8 cellular contexts compared by ENCODE assay signal in the genomic region with DNA sequence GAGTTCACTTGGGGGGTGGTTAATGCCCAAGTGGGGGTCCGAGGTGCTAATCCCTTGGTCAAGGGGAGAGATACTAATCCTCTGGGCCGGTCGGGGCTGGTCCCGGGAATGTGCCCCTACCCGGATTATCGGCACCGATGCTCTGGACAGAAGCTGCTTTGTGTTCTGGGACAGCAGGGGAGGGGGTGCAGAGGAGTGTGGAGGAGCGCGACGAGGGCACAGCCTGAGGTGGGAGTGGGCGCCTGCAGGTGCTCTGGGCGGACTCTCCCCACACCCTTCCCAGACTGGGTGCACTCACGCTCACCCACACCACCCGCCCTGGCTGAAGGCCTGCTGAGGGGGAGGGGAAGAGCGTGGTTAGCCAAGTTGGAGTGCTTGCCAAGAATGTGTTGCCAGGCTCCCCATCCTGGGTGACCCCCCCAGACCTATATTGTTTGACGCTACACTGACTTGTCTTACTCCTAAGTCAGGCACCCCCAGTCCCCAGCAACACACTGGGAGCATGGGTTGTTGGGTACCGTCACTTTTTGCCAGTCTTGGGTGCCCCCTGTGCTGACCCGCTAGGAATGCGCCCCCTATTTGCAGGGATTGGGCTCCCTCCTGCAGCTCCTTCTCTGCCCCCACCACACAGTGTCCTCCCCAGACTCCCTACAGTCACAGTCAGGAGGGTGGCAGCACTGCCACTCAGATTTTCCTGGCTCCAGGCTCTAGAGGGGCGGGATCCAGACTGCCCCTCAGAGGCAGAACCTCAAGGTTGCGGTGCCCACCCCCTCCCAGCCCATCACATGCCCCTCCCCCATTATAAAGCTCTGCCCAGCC. TPM values are rescaled to one million over a fixed set of nuclear protein-coding genes. Genes with fewer than 3 reads are reported as not detected.
A peak's percentile ranks its signal among the peaks of the same experiment; 100 is the strongest.
DNase-seq lines count a peak whose midpoint lies in the region; ATAC-seq and TF ChIP-seq lines count a peak whose summit lies in the region.

No MANE protein-coding gene starts in this region.

- CTCF ChIA-PET in activated naive CD4-positive, alpha-beta T cell treated with anti-CD3 and anti-CD28 coated beads, Interleukin-2, amount 10 ng/mL, durations not matched to agents 7 days and 5 days (lab: Charles Lee) = interaction anchor here (0.6 to 1.8 kb wide), 5 partner anchors 16 to 55 kb away, joined by 3 to 7 read pairs (median 3); no protein-coding TSS in a partner anchor

- H3K4me1 ChIP-seq in DND-41 (ENCODE audit: insufficient read depth, low read length) (peaks cover 55% of the 10 kb centered on the region), hepatocyte (ENCODE audit: insufficient read depth) (peaks cover 44% of the 10 kb centered on the region), sigmoid colon (peaks cover 0 to 63% (median 56%) of the 10 kb centered on the region in 4 donors)

- H3K4me2 ChIP-seq in DND-41 (ENCODE audit: insufficient read depth, low read length) = peak overlapping the region; percentile 96
- H3K4me2 ChIP-seq in hepatocyte = peak overlapping the region; percentile 88

- H3K27ac Mint-ChIP-seq in activated naive CD4-positive, alpha-beta T cell treated with anti-CD3 and anti-CD28 coated beads, Interleukin-2, amount 10 ng/mL, durations not matched to agents 7 days and 5 days = peak overlapping the region; percentile 7

- H3K9ac ChIP-seq in DND-41 (ENCODE audit: low read depth, low read length) = peak overlapping the region; percentile 68

- H3K27me3 Mint-ChIP-seq in activated naive CD4-positive, alpha-beta T cell treated with anti-CD3 and anti-CD28 coated beads, Interleukin-2, amount 10 ng/mL, durations not matched to agents 7 days and 5 days = no peaks in the 10 kb centered on the region

- peak; percentile 30 for TF ChIP-seq CTCF in DND-41 (IDR thresholded peaks at IDR 0.05; ENCODE audit: borderline replicate concordance, extremely low read depth, low read length, poor library complexity, severe bottlenecking)
- no peak for TF ChIP-seq CTCF in hepatocyte (IDR thresholded peaks at IDR 0.05; ENCODE audit: poor library complexity)
- no peak for TF ChIP-seq CTCF in sigmoid colon (IDR thresholded peaks at IDR 0.05)

- no peaks in the 10 kb centered on the region for H3K9me3 Mint-ChIP-seq in activated naive CD4-positive, alpha-beta T cell treated with anti-CD3 and anti-CD28 coated beads, Interleukin-2, amount 10 ng/mL, durations not matched to agents 7 days and 5 days

- peak in 1 of 4 donors; percentile 24 for TF ChIP-seq EP300 in sigmoid colon (IDR thresholded peaks at IDR 0.05)

- peak overlapping the region; percentile 80; the same call in 1 of the 2 replicates for H2AFZ ChIP-seq in DND-41 (ENCODE audit: low read depth, low read length)
- H2AFZ ChIP-seq in hepatocyte = no peak overlapping the region

- H3K79me2 ChIP-seq in DND-41 (ENCODE audit: insufficient read depth, low read length) (peaks cover 39% of the 10 kb centered on the region), hepatocyte (peaks cover 53% of the 10 kb centered on the region)

- ATAC-seq in DND-41 (ENCODE audit: insufficient read depth, low read depth) (no peak), HG03460 (IDR thresholded peaks at IDR 0.05; ENCODE audit: unreplicated experiment) (no peak), GM19397 (IDR thresholded peaks at IDR 0.05; ENCODE audit: unreplicated experiment) (no peak)

- peak overlapping the region; percentile 84 to 85 for H3K4me3 ChIP-seq in DND-41 (ENCODE audit: low read depth in 1 of 2, low read length in 2 of 2)
- H3K4me3 ChIP-seq in hepatocyte = peak overlapping the region; percentile 94
- H3K4me3 ChIP-seq in sigmoid colon = peak overlapping the region; percentile 68 to 91 (median 78)

- no peak for TF ChIP-seq POLR2A in sigmoid colon (IDR thresholded peaks at IDR 0.05)

- H3K27me3 ChIP-seq in DND-41 (ENCODE audit: insufficient read depth, low read length, poor library complexity) (no peaks in the 10 kb centered on the region), hepatocyte (no peaks in the 10 kb centered on the region), sigmoid colon (no peaks in the 10 kb centered on the region)

- H3K4me3 Mint-ChIP-seq in activated naive CD4-positive, alpha-beta T cell treated with anti-CD3 and anti-CD28 coated beads, Interleukin-2, amount 10 ng/mL, durations not matched to agents 7 days and 5 days = peak overlapping the region; percentile 96

- H3K27ac ChIP-seq in DND-41 (ENCODE audit: low read length) (peak overlapping the region; percentile 92), hepatocyte (peak overlapping the region; percentile 97), sigmoid colon (peak overlapping the region; percentile 86 to 96 (median 93))

- H4K20me1 ChIP-seq in DND-41 (ENCODE audit: insufficient read depth, low read length) (peaks cover 37% of the 10 kb centered on the region), hepatocyte (ENCODE audit: insufficient read depth, poor library complexity, severe bottlenecking) (peaks cover 27% of the 10 kb centered on the region)

- H3K36me3 ChIP-seq in DND-41 (ENCODE audit: insufficient read depth, low read length) = peaks cover 37% of the 10 kb centered on the region
- no peaks in the 10 kb centered on the region for H3K36me3 ChIP-seq in hepatocyte (replicated peaks; ENCODE audit: insufficient read depth, low read depth)
- H3K36me3 ChIP-seq in sigmoid colon = peaks cover 0 to 22% (median 12%) of the 10 kb centered on the region in 4 donors

- H3K9me3 ChIP-seq in DND-41 (ENCODE audit: insufficient read depth, low read length, severe bottlenecking) (no peaks in the 10 kb centered on the region), hepatocyte (ENCODE audit: low read depth) (no peaks in the 10 kb centered on the region), sigmoid colon (no peaks in the 10 kb centered on the region)

- no peaks in the 10 kb centered on the region for H3K9me2 ChIP-seq in hepatocyte (replicated peaks; ENCODE audit: insufficient read depth)

- H3K36me3 Mint-ChIP-seq in activated naive CD4-positive, alpha-beta T cell treated with anti-CD3 and anti-CD28 coated beads, Interleukin-2, amount 10 ng/mL, durations not matched to agents 7 days and 5 days = peaks cover 13% of the 10 kb centered on the region

- intact Hi-C loops in sigmoid colon (cut with DNase I) = no loop called here

- peak; percentile 57 for DNase-seq in DND-41
- DNase-seq in HuH-7 (ENCODE audit: low spot score) = peak; percentile 45
- peak; percentile 28 for DNase-seq in activated naive CD4-positive, alpha-beta T cell treated with anti-CD3 and anti-CD28 coated beads, Interleukin-2, amount 10 ng/mL, durations not matched to agents 7 days and 5 days
- peak; percentile 56 for DNase-seq in hepatocyte (ENCODE audit: low spot score)
- DNase-seq in sigmoid colon = peak; percentile 82
- no peak for DNase-seq in GDM1 (lab: John Stamatoyannopoulos, UW)

- WGBS in hepatocyte (ENCODE audit: low lambda C conversion rate, missing lambda C conversion rate) = 16% methylated on average over 20 of the region's 21 CpGs
- WGBS in sigmoid colon, 2 donors = 8 to 17% methylated on average over 21 of the region's 21 CpGs

- H3K4me1 Mint-ChIP-seq in activated naive CD4-positive, alpha-beta T cell treated with anti-CD3 and anti-CD28 coated beads, Interleukin-2, amount 10 ng/mL, durations not matched to agents 7 days and 5 days = peaks cover 48% of the 10 kb centered on the region

RNA-seq across cellular contexts. Expression of a gene that starts 1.2 kb away (rescaled TPM):
- total RNA-seq in hepatocyte = 153 and 188 TPM in 2 replicates
- polyA plus RNA-seq in hepatocyte = 167 and 175 TPM in 2 replicates
- total RNA-seq in sigmoid colon = 100 to 1,000 TPM in 1 of 4 donors, 10 to 100 TPM in 3; 56.9 to 124 (median 91.7) TPM
- 100 to 1,000 TPM in 1 of 3 donors, 10 to 100 TPM in 2; 12.3 to 114 (median 23.4) TPM for polyA plus RNA-seq in sigmoid colon

RNA-seq across cellular contexts. Expression of a gene that starts 2.9 kb away (rescaled TPM):
- 15.2 and 17.4 TPM in 2 replicates for total RNA-seq in hepatocyte
- polyA plus RNA-seq in hepatocyte = 29.4 and 39.4 TPM in 2 replicates
- 1 to 10 TPM; 6.9 to 8.3 (median 7.7) TPM for total RNA-seq in sigmoid colon
- polyA plus RNA-seq in sigmoid colon = 10 to 100 TPM in 1 of 3 donors, 1 to 10 TPM in 2; 6.0 to 10.6 (median 9.8) TPM

RNA-seq across cellular contexts. Expression of a gene that starts 12.3 kb away (rescaled TPM):
- 2.9 and 4.5 TPM in 2 replicates for total RNA-seq in hepatocyte
- polyA plus RNA-seq in hepatocyte = 2.1 and 7.0 TPM in 2 replicates
- total RNA-seq in sigmoid colon = 1 to 10 TPM; 1.8 to 8.6 (median 4.5) TPM
- 1 to 10 TPM in 2 of 3 donors, under 1 TPM in 1; 0.46 to 3.1 (median 3.0) TPM for polyA plus RNA-seq in sigmoid colon

RNA-seq across cellular contexts. Expression of a gene that starts 20.0 kb away (rescaled TPM):
- 105 and 107 TPM in 2 replicates for total RNA-seq in hepatocyte
- polyA plus RNA-seq in hepatocyte = 193 and 202 TPM in 2 replicates
- 10 to 100 TPM; 61.5 to 80.0 (median 69.9) TPM for total RNA-seq in sigmoid colon
- 100 to 1,000 TPM in 1 of 3 donors, 10 to 100 TPM in 2; 61.3 to 124 (median 65.0) TPM for polyA plus RNA-seq in sigmoid colon

RNA-seq across cellular contexts. Expression of a gene that starts 22.7 kb away (rescaled TPM):
- total RNA-seq in hepatocyte (40.5 and 45.0 TPM in 2 replicates), sigmoid colon (10 to 100 TPM; 33.4 to 48.9 (median 41.9) TPM)
- polyA plus RNA-seq in hepatocyte (83.1 and 91.9 TPM in 2 replicates), sigmoid colon (10 to 100 TPM; 45.0 to 74.6 (median 47.4) TPM)
